20 cellular contexts compared by ENCODE assay signal in the genomic region with DNA sequence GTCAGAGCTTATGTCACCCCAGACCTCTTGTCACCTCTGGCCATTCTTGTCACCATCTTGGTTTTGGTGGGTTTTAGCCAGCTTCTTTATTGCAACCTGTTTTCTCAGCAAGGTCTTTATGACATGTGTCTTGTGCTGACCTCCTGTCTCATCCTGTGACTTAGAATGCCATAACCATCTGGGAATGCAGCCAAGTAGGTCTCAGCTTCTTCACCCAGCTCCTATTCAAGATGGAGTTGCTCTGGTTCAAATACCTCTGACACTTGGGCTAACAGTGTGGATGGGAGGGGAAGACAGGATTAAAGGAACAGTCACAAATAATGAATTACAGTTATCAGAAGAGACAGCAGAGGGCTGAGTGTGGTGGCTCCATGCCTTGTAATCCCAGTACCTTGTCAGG. TPM values are rescaled to one million over a fixed set of nuclear protein-coding genes. Genes with fewer than 3 reads are reported as not detected.
A peak's percentile ranks its signal among the peaks of the same experiment; 100 is the strongest.
DNase-seq lines count a peak whose midpoint lies in the region; ATAC-seq, FAIRE-seq and TF ChIP-seq lines count a peak whose summit lies in the region.
"Had no signal": no experiment of that assay in that cellular context is flagged by ENCODE, and none has a peak within 500 bp of the region (broad histone marks: within the 10 kb centered on the region; RNA-seq: fewer than 3 reads in every experiment).

No MANE protein-coding gene starts in this region.

- H3K9me3 ChIP-seq in PC-3 (ENCODE audit: low read length) (no peaks in the 10 kb centered on the region), K562 (replicated peaks; ENCODE audit: control insufficient read depth, insufficient read depth, low read depth, low read length) (no peaks in the 10 kb centered on the region)

- POLR2A ChIA-PET in PC-3 (lab: Charles Lee; ENCODE audit: unreplicated experiment) (no interaction called here), K562 (lab: Yijun Ruan, JAX) (interaction anchor here (0.6 to 0.8 kb wide), 5 partner anchors 46 to 240 kb away, joined by 3 to 4 read pairs (median 3); no protein-coding TSS in a partner anchor)

- ATAC-seq in PC-3 (no peak), K562 (no peak), GM21619 (IDR thresholded peaks at IDR 0.05; ENCODE audit: unreplicated experiment) (no peak)
- ATAC-seq: HepG2 had no signal

- in situ Hi-C loops in K562 (cut with MboI) = no loop called here

- no peaks in the 10 kb centered on the region for H3K9me1 ChIP-seq in K562 (ENCODE audit: control insufficient read depth, insufficient read depth, low read length)

- H3K36me3 ChIP-seq in PC-3 (ENCODE audit: low read depth, low read length) (no peaks in the 10 kb centered on the region), K562 (ENCODE audit: control insufficient read depth, insufficient read depth, low read length) (no peaks in the 10 kb centered on the region)

- no peak for TF ChIP-seq RAD21 in K562 (CRISPR knock-in tag; conservative IDR thresholded peaks at IDR 0.05 in 1 of 2, IDR thresholded peaks at IDR 0.05 in 1 of 2)

- TF ChIP-seq POLR2A in K562 (conservative IDR thresholded peaks at IDR 0.05) = no peak

- H3K27ac ChIP-seq in PC-3 (ENCODE audit: low read length) (no peak overlapping the region), K562 (ENCODE audit: extremely low read depth, low read depth, low read length) (no peak overlapping the region)

- intact Hi-C loops in PC-3 (cut with micrococcal nuclease) (no loop called here), K562 (cut with micrococcal nuclease) (no loop called here)

- TF ChIP-seq CTCF in PC-3 (conservative IDR thresholded peaks at IDR 0.05; ENCODE audit: low read depth, low read length) (no peak), K562 (IDR thresholded peaks at IDR 0.05 in 2 of 3, conservative IDR thresholded peaks at IDR 0.05 in 1 of 3; ENCODE audit: insufficient read depth in 2 of 3, low read depth in 1 of 3, low read length in 3 of 3) (no peak), fibroblast of villous mesenchyme (IDR thresholded peaks at IDR 0.05; ENCODE audit: insufficient read depth, low read depth, low read length) (no peak)

- DNase-seq in EH (ENCODE audit: low read depth) = peak; percentile 42
- peak; percentile 39 for DNase-seq in PC-3
- DNase-seq in K562 (ENCODE audit: extremely low read depth in 1 of 4, low spot score in 3 of 4) = no peak
- peak; percentile 9 for DNase-seq in fibroblast of villous mesenchyme (ENCODE audit: low read depth)
- DNase-seq in activated CD8-positive, alpha-beta memory T cell treated with anti-CD3 and anti-CD28 coated beads, Interleukin-2, amount 50 U/mL, for 48 hours = no peak
- DNase-seq in HTR-8/SVneo (ENCODE audit: insufficient read length, low spot score) = no peak
- DNase-seq in NAMALWA (ENCODE audit: low spot score) = no peak
- DNase-seq: 8988T; ACHN; C1 segment of cervical spinal cord; Calu3; CD4-positive, alpha-beta T cell; DMS 273 treated with DMSO at 0.1 percent for 48 hours; EL; GDM1; GOT3; H9 had no signal

- no TSS peak for BruUV-seq in PC-3 (replicated peaks; lab: Mats Ljungman, UMichigan)
- no TSS peak for BruUV-seq in K562 (replicated peaks; lab: Mats Ljungman, UMichigan)

- FAIRE-seq in K562 (lab: Jason Lieb, UNC) = no peak
- no peak for FAIRE-seq in HTR-8/SVneo (lab: Jason Lieb, UNC)
- FAIRE-seq: GM12892, HepG2 had no signal

- no peak overlapping the region for H2AFZ ChIP-seq in PC-3 (ENCODE audit: low read length)
- no peak overlapping the region for H2AFZ ChIP-seq in K562 (ENCODE audit: low read depth, low read length)

- H3K4me3 ChIP-seq in PC-3 (ENCODE audit: low read length) (no peak overlapping the region), K562 (no peak overlapping the region), fibroblast of villous mesenchyme (ENCODE audit: low read depth, low read length) (no peak overlapping the region)

- CTCF ChIA-PET in PC-3 (lab: Charles Lee) (no interaction called here), K562 (lab: Yijun Ruan, JAX; ENCODE audit: low intra/inter-chr PET ratio) (no interaction called here)

- H3K4me2 ChIP-seq in PC-3 (ENCODE audit: low read length) = no peak overlapping the region
- H3K4me2 ChIP-seq in K562 (ENCODE audit: insufficient read depth, low read length) = no peak overlapping the region

- H4K20me1 ChIP-seq in PC-3 (ENCODE audit: low read length) (no peaks in the 10 kb centered on the region), K562 (replicated peaks; ENCODE audit: control insufficient read depth, insufficient read depth, low read length) (no peaks in the 10 kb centered on the region)

- no peaks in the 10 kb centered on the region for H3F3A ChIP-seq in PC-3 (ENCODE audit: low read length, unreplicated experiment)

- no peak for TF ChIP-seq EP300 in K562 (IDR thresholded peaks at IDR 0.05; ENCODE audit: low read length)

- H3K27me3 ChIP-seq in PC-3 (ENCODE audit: low read length) (no peaks in the 10 kb centered on the region), K562 (ENCODE audit: control insufficient read depth in 2 of 2, insufficient read depth in 2 of 2, low read length in 2 of 2) (peaks cover 8 to 31% of the 10 kb centered on the region in 2 experiments)

- H3K9ac ChIP-seq in PC-3 (ENCODE audit: low read length) (no peak overlapping the region), K562 (ENCODE audit: insufficient read depth in 1 of 2, low read depth in 2 of 2, low read length in 2 of 2) (no peak overlapping the region)

- H3K9me2 ChIP-seq in PC-3 (replicated peaks; ENCODE audit: low read length) = no peaks in the 10 kb centered on the region

- H3K79me2 ChIP-seq in PC-3 (ENCODE audit: low read length) (no peaks in the 10 kb centered on the region), K562 (ENCODE audit: control insufficient read depth, insufficient read depth, low read length) (no peaks in the 10 kb centered on the region)

- no peaks in the 10 kb centered on the region; the same call in 1 of the 2 replicates for H3K4me1 ChIP-seq in PC-3 (ENCODE audit: insufficient read depth, low read length)
- H3K4me1 ChIP-seq in K562 (replicated peaks in 1 of 2; ENCODE audit: control insufficient read depth in 2 of 2, insufficient read depth in 2 of 2, low read length in 2 of 2) = no peaks in the 10 kb centered on the region; a peak in 1 of 5 replicates

TF ChIP-seq in K562, 482 proteins besides CTCF, POLR2A, EP300 and RAD21 (continues in another document):
- TF ChIP-seq NFRKB (IDR thresholded peaks at IDR 0.05; ENCODE audit: low read depth) = no peak
- TF ChIP-seq, protein P1, sequence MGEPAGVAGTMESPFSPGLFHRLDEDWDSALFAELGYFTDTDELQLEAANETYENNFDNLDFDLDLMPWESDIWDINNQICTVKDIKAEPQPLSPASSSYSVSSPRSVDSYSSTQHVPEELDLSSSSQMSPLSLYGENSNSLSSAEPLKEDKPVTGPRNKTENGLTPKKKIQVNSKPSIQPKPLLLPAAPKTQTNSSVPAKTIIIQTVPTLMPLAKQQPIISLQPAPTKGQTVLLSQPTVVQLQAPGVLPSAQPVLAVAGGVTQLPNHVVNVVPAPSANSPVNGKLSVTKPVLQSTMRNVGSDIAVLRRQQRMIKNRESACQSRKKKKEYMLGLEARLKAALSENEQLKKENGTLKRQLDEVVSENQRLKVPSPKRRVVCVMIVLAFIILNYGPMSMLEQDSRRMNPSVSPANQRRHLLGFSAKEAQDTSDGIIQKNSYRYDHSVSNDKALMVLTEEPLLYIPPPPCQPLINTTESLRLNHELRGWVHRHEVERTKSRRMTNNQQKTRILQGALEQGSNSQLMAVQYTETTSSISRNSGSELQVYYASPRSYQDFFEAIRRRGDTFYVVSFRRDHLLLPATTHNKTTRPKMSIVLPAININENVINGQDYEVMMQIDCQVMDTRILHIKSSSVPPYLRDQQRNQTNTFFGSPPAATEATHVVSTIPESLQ (CRISPR knock-in tag; IDR thresholded peaks at IDR 0.05) = no peak

RNA-seq across cellular contexts. Expression of a gene that starts 30.5 kb away (rescaled TPM):
- 4.5 and 6.0 TPM in 2 replicates for total RNA-seq in PC-3 (2014; rRNA removed)
- 17.5 and 44.3 TPM in 2 replicates for total RNA-seq in K562 (2011; cell fraction: chromatin; rRNA removed; ENCODE audit: low replicate concordance)
- 32.4 and 33.3 TPM in 2 replicates for total RNA-seq in K562 (2011; cell fraction: nucleolus; rRNA removed)
- 16.6 and 20.1 TPM in 2 replicates for total RNA-seq in K562 (2011; cell fraction: nucleoplasm; rRNA removed)
- total RNA-seq in K562 (2014; rRNA removed) = 7.4 and 15.2 TPM in 2 replicates
- 4.4 and 5.1 TPM in 2 replicates for total RNA-seq in K562 (2014; rRNA removed; fragmentation: Illumina TruSeq; extraction: Trizol)
- total RNA-seq in K562 (2015; rRNA removed; fragmentation: Illumina TruSeq; extraction: Trizol) = 7.2 and 8.2 TPM in 2 replicates
- total RNA-seq in K562 (2021) = 19.5 and 20.8 TPM in 2 replicates
- polyA plus RNA-seq in K562 (2011; rRNA removed) = 5.6 and 14.8 TPM in 2 replicates
- polyA plus RNA-seq in K562 (2011; cell fraction: cytosol; rRNA removed) = 8.3 and 11.4 TPM in 2 replicates
- polyA plus RNA-seq in K562 (2011; cell fraction: nucleus; rRNA removed) = 24.4 and 38.0 TPM in 2 replicates
- 11.3 and 21.5 TPM in 2 replicates for polyA plus RNA-seq in K562 (2012)
- polyA plus RNA-seq in K562 (2014; fragmentation: Illumina TruSeq; extraction: Trizol) = 9.5 and 12.5 TPM in 2 replicates
- 1 to 10 TPM; 1.8 to 2.0 TPM for polyA plus RNA-seq in K562 (2014; fragmentation: Nextera tagmentation; extraction: Ambion mirVana)
- 10.8 and 11.1 TPM in 2 replicates for polyA plus RNA-seq in K562 (2014; rRNA removed)
- 5.2 and 8.9 TPM in 2 replicates for polyA minus RNA-seq in K562 (2011; rRNA and poly(A)+ RNA removed)
- 7.1 and 15.0 TPM in 2 replicates for polyA minus RNA-seq in K562 (2011; cell fraction: cytosol; rRNA and poly(A)+ RNA removed)
- 12.5 and 24.8 TPM in 2 replicates for polyA minus RNA-seq in K562 (2011; cell fraction: nucleus; rRNA and poly(A)+ RNA removed)
- total RNA-seq in fibroblast of villous mesenchyme = 10.0 and 27.6 TPM in 2 replicates

RNA-seq across cellular contexts. Expression of a gene that starts 32.3 kb away (rescaled TPM):
- 13.8 and 18.4 TPM in 2 replicates for total RNA-seq in PC-3 (2014; rRNA removed)
- 31.6 and 91.3 TPM in 2 replicates for total RNA-seq in K562 (2011; cell fraction: chromatin; rRNA removed; ENCODE audit: low replicate concordance)
- 68.6 and 78.7 TPM in 2 replicates for total RNA-seq in K562 (2011; cell fraction: nucleolus; rRNA removed)
- total RNA-seq in K562 (2011; cell fraction: nucleoplasm; rRNA removed) = 48.5 and 50.3 TPM in 2 replicates
- 9.0 and 16.5 TPM in 2 replicates for total RNA-seq in K562 (2014; rRNA removed)
- 1.9 and 3.0 TPM in 2 replicates for total RNA-seq in K562 (2014; rRNA removed; fragmentation: Illumina TruSeq; extraction: Trizol)
- total RNA-seq in K562 (2015; rRNA removed; fragmentation: Illumina TruSeq; extraction: Trizol) = 7.4 and 9.0 TPM in 2 replicates
- 48.8 and 51.3 TPM in 2 replicates for total RNA-seq in K562 (2021)
- polyA plus RNA-seq in K562 (2011; rRNA removed) = 2.3 and 3.9 TPM in 2 replicates
- 3.0 and 6.9 TPM in 2 replicates for polyA plus RNA-seq in K562 (2011; cell fraction: cytosol; rRNA removed)
- 15.1 and 27.9 TPM in 2 replicates for polyA plus RNA-seq in K562 (2011; cell fraction: nucleus; rRNA removed)
- 18.3 and 22.2 TPM in 2 replicates for polyA plus RNA-seq in K562 (2012)
- polyA plus RNA-seq in K562 (2014; fragmentation: Illumina TruSeq; extraction: Trizol) = 10.3 and 24.1 TPM in 2 replicates
- polyA plus RNA-seq in K562 (2014; fragmentation: Nextera tagmentation; extraction: Ambion mirVana) = under 1 TPM; 0.42 to 0.46 TPM
- polyA plus RNA-seq in K562 (2014; rRNA removed) = 14.7 and 15.4 TPM in 2 replicates
- polyA minus RNA-seq in K562 (2011; rRNA and poly(A)+ RNA removed) = 2.8 and 4.0 TPM in 2 replicates
- 15.2 and 18.0 TPM in 2 replicates for polyA minus RNA-seq in K562 (2011; cell fraction: cytosol; rRNA and poly(A)+ RNA removed)
- polyA minus RNA-seq in K562 (2011; cell fraction: nucleus; rRNA and poly(A)+ RNA removed) = 19.2 and 21.4 TPM in 2 replicates
- 6.8 and 6.9 TPM in 2 replicates for total RNA-seq in fibroblast of villous mesenchyme

Comparison
In these comparisons a context has a peak if more than half of its experiments do, and no peak if none do; other contexts are left out.
1. DNase-seq: peak in EH (single experiment), PC-3 (single experiment) and fibroblast of villous mesenchyme (single experiment); none in K562 (0 of 4), activated CD8-positive, alpha-beta memory T cell treated with anti-CD3 and anti-CD28 coated beads, Interleukin-2, amount 50 U/mL, for 48 hours (single experiment), HTR-8/SVneo (single experiment) and NAMALWA (single experiment).